14 cellular contexts compared by ENCODE assay signal in the genomic region with DNA sequence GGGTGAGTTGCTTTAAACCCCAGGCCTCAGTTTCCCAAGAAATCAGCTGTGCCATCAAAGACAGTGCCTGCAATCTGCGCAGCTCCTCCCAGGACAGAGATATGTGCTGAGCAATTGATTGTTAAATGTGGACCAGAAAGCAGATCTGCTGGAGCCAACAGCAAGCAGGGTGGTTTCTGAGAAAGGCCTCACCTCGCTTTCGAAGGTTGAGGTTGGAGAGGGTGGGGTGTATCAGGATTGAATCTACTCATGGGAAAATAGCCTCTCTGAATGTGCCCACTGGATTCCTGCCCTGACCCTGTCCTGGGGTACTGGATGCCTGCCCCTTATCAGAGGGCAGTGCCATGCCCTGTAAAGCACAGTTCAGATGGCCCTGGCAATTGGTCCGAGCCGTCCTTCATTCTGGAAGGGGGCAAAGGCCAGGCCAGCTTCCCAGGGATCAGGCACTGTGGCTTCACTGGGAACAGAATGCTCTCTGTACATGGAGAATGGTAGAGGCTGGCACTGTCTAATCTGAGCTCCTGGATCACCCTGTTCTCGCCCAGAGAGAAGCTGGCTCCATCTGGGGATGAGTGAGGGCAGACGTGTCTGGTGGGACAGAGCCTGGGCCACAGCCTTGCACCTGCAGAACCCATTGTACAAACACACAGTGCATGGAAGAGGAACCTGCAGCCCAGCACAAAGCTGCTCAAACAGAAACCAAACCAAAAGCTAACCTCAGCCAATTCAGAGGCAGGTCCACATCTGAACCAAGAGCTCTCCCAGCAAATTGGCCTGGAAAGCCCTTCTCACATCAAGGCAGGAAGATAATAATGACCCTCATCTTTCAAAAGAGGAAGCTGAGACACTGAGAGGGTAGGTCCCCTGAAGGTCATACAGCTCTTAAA. TPM values are rescaled to one million over a fixed set of nuclear protein-coding genes. Genes with fewer than 3 reads are reported as not detected.
DNase-seq lines count a peak whose midpoint lies in the region; ATAC-seq and TF ChIP-seq lines count a peak whose summit lies in the region.
"Had no signal": no experiment of that assay in that cellular context is flagged by ENCODE, and none has a peak within 500 bp of the region (broad histone marks: within the 10 kb centered on the region; RNA-seq: fewer than 3 reads in every experiment).

No MANE protein-coding gene starts in this region.

- DNase-seq in C1 segment of cervical spinal cord (lab: John Stamatoyannopoulos, UW) (peak in 10 of 14 donors; percentile 18 to 68 (median 36)), RWPE2 (ENCODE audit: low spot score) (no peak), left ventricle myocardium inferior (no peak), nucleus accumbens (lab: John Stamatoyannopoulos, UW) (peak in 42 of 56 donors; percentile 22 to 83 (median 44)), SKM-1 treated with dmso at 0.1 percent for 144 hours (lab: John Stamatoyannopoulos, UW; ENCODE audit: unreplicated experiment) (no peak), T-helper 9 cell (no peak)
- DNase-seq: activated T-cell treated with anti-CD3 and anti-CD28 coated beads, Interleukin-2, amount 50 U/mL, for 4 hours; GF-D8; NCI-H446 treated with DMSO at 0.1 percent for 48 hours; retina had no signal

- H3K9me3 ChIP-seq in RWPE2 (ENCODE audit: severe bottlenecking): no peaks in the 10 kb centered on the region
- no peaks in the 10 kb centered on the region for H3K9me3 ChIP-seq in left ventricle myocardium inferior (replicated peaks)
- H3K9me3 ChIP-seq: BLaER1 had no signal

- H3K27ac ChIP-seq in RWPE2 (ENCODE audit: poor library complexity, severe bottlenecking): no peak overlapping the region
- H3K27ac ChIP-seq in left ventricle myocardium inferior (replicated peaks): peak overlapping the region; percentile 82
- H3K27ac ChIP-seq: BLaER1, HL-60 had no signal

- no peak for TF ChIP-seq CTCF in RWPE2 (IDR thresholded peaks at IDR 0.05; ENCODE audit: poor library complexity, severe bottlenecking)
- no peak for TF ChIP-seq CTCF in left ventricle myocardium inferior (IDR thresholded peaks at IDR 0.05; ENCODE audit: borderline replicate concordance)

- H3K4me1 ChIP-seq in RWPE2 (ENCODE audit: insufficient read depth, poor library complexity, severe bottlenecking) (no peaks in the 10 kb centered on the region), left ventricle myocardium inferior (peaks cover 39% of the 10 kb centered on the region)

- H3K4me3 ChIP-seq in RWPE2 (ENCODE audit: severe bottlenecking) (no peak overlapping the region), left ventricle myocardium inferior (no peak overlapping the region)
- H3K4me3 ChIP-seq: BLaER1 had no signal

- intact Hi-C loops in left ventricle myocardium inferior (cut with micrococcal nuclease): no loop called here

- ATAC-seq in RWPE2 (ENCODE audit: low read depth) (peak; percentile 7; the same call in 2 of the 3 replicates), HG03097 (IDR thresholded peaks at IDR 0.05; ENCODE audit: low FRiP score, unreplicated experiment) (no peak), GM21423 (IDR thresholded peaks at IDR 0.05; ENCODE audit: unreplicated experiment) (no peak)
- ATAC-seq: activated T-cell treated with anti-CD3 and anti-CD28 coated beads, Interleukin-2, amount 50 U/mL, for 4 hours had no signal

- peaks cover 37% of the 10 kb centered on the region for H3K36me3 ChIP-seq in RWPE2 (ENCODE audit: low read depth)
- peaks cover 20% of the 10 kb centered on the region for H3K36me3 ChIP-seq in left ventricle myocardium inferior

- H3K27me3 ChIP-seq in RWPE2 (ENCODE audit: insufficient read depth, poor library complexity, severe bottlenecking) (no peaks in the 10 kb centered on the region), left ventricle myocardium inferior (ENCODE audit: low read depth) (no peaks in the 10 kb centered on the region)
- H3K27me3 ChIP-seq: BLaER1 had no signal

RNA-seq across cellular contexts. Expression of gene DHCR7, which starts 15.2 kb away (rescaled TPM):
- total RNA-seq in left ventricle myocardium inferior: 39.1 TPM

RNA-seq across cellular contexts. Expression of gene NADSYN1, which starts 20.0 kb away (rescaled TPM):
- 17.5 TPM for total RNA-seq in left ventricle myocardium inferior

Comparison
In these comparisons a context has a peak if more than half of its experiments do, and no peak if none do; other contexts are left out.
1. DNase-seq: peak in C1 segment of cervical spinal cord (10 of 14) and nucleus accumbens (42 of 56); none in RWPE2 (single experiment), left ventricle myocardium inferior (single experiment), SKM-1 treated with dmso at 0.1 percent for 144 hours (single experiment) and T-helper 9 cell (single experiment).